ENCODE assay signal across 9 cellular contexts in genomic region chr9:127336708-127337352, GRCh38.
DNase-seq lines count a peak whose midpoint lies in the region; ATAC-seq and TF ChIP-seq lines count a peak whose summit lies in the region.
"Had no signal": no experiment of that assay in that cellular context is flagged by ENCODE, and none has a peak within 500 bp of the region (broad histone marks: within the 10 kb centered on the region; RNA-seq: fewer than 3 reads in every experiment).

No MANE protein-coding gene starts in this region.

- no peaks in the 10 kb centered on the region for H3F3A ChIP-seq in PC-3 (ENCODE audit: low read length, unreplicated experiment)

- H3K9me3 ChIP-seq in PC-3 (ENCODE audit: low read length) (no peaks in the 10 kb centered on the region), muscle layer of colon (ENCODE audit: low read length) (no peaks in the 10 kb centered on the region), OCI-LY7 (ENCODE audit: low read length) (no peaks in the 10 kb centered on the region)

- intact Hi-C loops in PC-3 (cut with micrococcal nuclease) = loop anchor here (5.0 to 10.0 kb wide), 2 partner anchors 48 to 55 kb away; no protein-coding TSS in a partner anchor
- intact Hi-C loops in activated naive CD4-positive, alpha-beta T cell treated with anti-CD3 and anti-CD28 coated beads for 36 hours (cut with micrococcal nuclease) = no loop called here
- intact Hi-C loops in OCI-LY7 (cut with micrococcal nuclease; ENCODE audit: unreplicated experiment) = no loop called here

- DNase-seq in PC-3 (peak; percentile 96), OCI-LY7 (ENCODE audit: low spot score) (no peak)
- no peak for DNase-seq in activated naive CD4-positive, alpha-beta T cell treated with anti-CD3 and anti-CD28 coated beads for 36 hours

- H3K4me1 Mint-ChIP-seq in activated naive CD4-positive, alpha-beta T cell treated with anti-CD3 and anti-CD28 coated beads for 36 hours (ENCODE audit: low read depth) = no peaks in the 10 kb centered on the region
- H3K4me1 Mint-ChIP-seq: activated naive CD4-positive, alpha-beta T cell treated with anti-CD3 and anti-CD28 coated beads, Interleukin-2, amount 50 U/mL, for 24 hours had no signal

- H3K27ac Mint-ChIP-seq in activated naive CD4-positive, alpha-beta T cell treated with anti-CD3 and anti-CD28 coated beads for 36 hours = no peak overlapping the region
- H3K27ac Mint-ChIP-seq: activated naive CD4-positive, alpha-beta T cell treated with anti-CD3 and anti-CD28 coated beads, Interleukin-2, amount 50 U/mL, for 24 hours had no signal

- H3K9me2 ChIP-seq in PC-3 (replicated peaks; ENCODE audit: low read length) (no peaks in the 10 kb centered on the region), OCI-LY7 (ENCODE audit: insufficient read depth, low read length) (no peaks in the 10 kb centered on the region)

- H3K4me2 ChIP-seq in PC-3 (ENCODE audit: low read length) (peak overlapping the region; percentile 74), OCI-LY7 (ENCODE audit: low read length) (no peak overlapping the region)

- no peak overlapping the region for H3K9ac ChIP-seq in PC-3 (ENCODE audit: low read length)
- no peak overlapping the region for H3K9ac ChIP-seq in muscle layer of colon (ENCODE audit: low read length)

- H3K4me1 ChIP-seq in ACC112 (ENCODE audit: control insufficient read depth, insufficient read depth, low read length, unreplicated experiment) (peaks cover 34% of the 10 kb centered on the region), PC-3 (ENCODE audit: insufficient read depth, low read length) (peaks cover 26% of the 10 kb centered on the region), muscle layer of colon (ENCODE audit: insufficient read depth, low read length) (peaks cover 34% of the 10 kb centered on the region), OCI-LY7 (ENCODE audit: insufficient read depth, low read length, poor library complexity, severe bottlenecking) (no peaks in the 10 kb centered on the region)

- no peak overlapping the region for H2AFZ ChIP-seq in ACC112 (ENCODE audit: low read length, unreplicated experiment)
- no peak overlapping the region for H2AFZ ChIP-seq in PC-3 (ENCODE audit: low read length)
- no peak overlapping the region for H2AFZ ChIP-seq in OCI-LY7 (ENCODE audit: low read length)

- CTCF ChIA-PET in PC-3 (lab: Charles Lee) (interaction anchor here (0.9 kb wide), 1 partner anchor 53 kb away, joined by 4 read pairs; no protein-coding TSS in a partner anchor), OCI-LY7 (lab: Charles Lee; ENCODE audit: unreplicated experiment) (no interaction called here)
- CTCF ChIA-PET in activated naive CD4-positive, alpha-beta T cell treated with anti-CD3 and anti-CD28 coated beads for 36 hours (lab: Charles Lee) = no interaction called here

- H3K4me3 Mint-ChIP-seq in activated naive CD4-positive, alpha-beta T cell treated with anti-CD3 and anti-CD28 coated beads for 36 hours = no peak overlapping the region
- H3K4me3 Mint-ChIP-seq: activated naive CD4-positive, alpha-beta T cell treated with anti-CD3 and anti-CD28 coated beads, Interleukin-2, amount 50 U/mL, for 24 hours had no signal

- H3K36me3 Mint-ChIP-seq in activated naive CD4-positive, alpha-beta T cell treated with anti-CD3 and anti-CD28 coated beads for 36 hours (ENCODE audit: low read depth) = no peaks in the 10 kb centered on the region
- H3K36me3 Mint-ChIP-seq: activated naive CD4-positive, alpha-beta T cell treated with anti-CD3 and anti-CD28 coated beads, Interleukin-2, amount 50 U/mL, for 24 hours had no signal

- ATAC-seq in PC-3 (peak; percentile 92), esophagus mucosa (peak; percentile 69), GM19397 (IDR thresholded peaks at IDR 0.05; ENCODE audit: unreplicated experiment) (no peak), GM18520 (IDR thresholded peaks at IDR 0.05; ENCODE audit: unreplicated experiment) (no peak)

- no peak for TF ChIP-seq CTCF in PC-3 (conservative IDR thresholded peaks at IDR 0.05; ENCODE audit: low read depth, low read length)
- TF ChIP-seq CTCF in OCI-LY7 (conservative IDR thresholded peaks at IDR 0.05; ENCODE audit: low read length) = no peak

- no peaks in the 10 kb centered on the region for H3K79me2 ChIP-seq in ACC112 (ENCODE audit: control insufficient read depth, insufficient read depth, low read length, unreplicated experiment)
- no peaks in the 10 kb centered on the region for H3K79me2 ChIP-seq in PC-3 (ENCODE audit: low read length)
- no peaks in the 10 kb centered on the region for H3K79me2 ChIP-seq in OCI-LY7 (ENCODE audit: insufficient read depth, low read depth, low read length)

- H3K9me3 Mint-ChIP-seq in activated naive CD4-positive, alpha-beta T cell treated with anti-CD3 and anti-CD28 coated beads for 36 hours = no peaks in the 10 kb centered on the region
- H3K9me3 Mint-ChIP-seq: activated naive CD4-positive, alpha-beta T cell treated with anti-CD3 and anti-CD28 coated beads, Interleukin-2, amount 50 U/mL, for 24 hours had no signal

- H3K27ac ChIP-seq in ACC112 (ENCODE audit: low read depth, low read length) (peak overlapping the region; percentile 72), PC-3 (ENCODE audit: low read length) (peak overlapping the region; percentile 68), muscle layer of colon (ENCODE audit: low read depth, low read length) (peak overlapping the region; percentile 38), OCI-LY7 (ENCODE audit: low read depth, low read length, poor library complexity, severe bottlenecking) (no peak overlapping the region)

- H4K20me1 ChIP-seq in PC-3 (ENCODE audit: low read length) (no peaks in the 10 kb centered on the region), OCI-LY7 (ENCODE audit: insufficient read depth, low read length) (no peaks in the 10 kb centered on the region)

- no peaks in the 10 kb centered on the region for H3K36me3 ChIP-seq in ACC112 (ENCODE audit: insufficient read depth, low read length)
- H3K36me3 ChIP-seq in PC-3 (ENCODE audit: low read depth, low read length) = no peaks in the 10 kb centered on the region
- H3K36me3 ChIP-seq in muscle layer of colon (ENCODE audit: insufficient read depth, low read length) = no peaks in the 10 kb centered on the region
- no peaks in the 10 kb centered on the region for H3K36me3 ChIP-seq in OCI-LY7 (ENCODE audit: insufficient read depth, low read length)

- H3K27me3 ChIP-seq in ACC112 (ENCODE audit: insufficient read depth, low read length) = no peaks in the 10 kb centered on the region
- no peaks in the 10 kb centered on the region for H3K27me3 ChIP-seq in PC-3 (ENCODE audit: low read length)
- H3K27me3 ChIP-seq in muscle layer of colon (ENCODE audit: control insufficient read depth in 1 of 2, insufficient read depth in 2 of 2, low read length in 2 of 2) = no peaks in the 10 kb centered on the region

- POLR2A ChIA-PET in PC-3 (lab: Charles Lee; ENCODE audit: unreplicated experiment) (no interaction called here), OCI-LY7 (lab: Charles Lee) (interaction anchor here (1.1 kb wide), 1 partner anchor 422 kb away, joined by 3 read pairs; the partner anchor contains the start of gene RALGPS1)

- peaks cover 7% of the 10 kb centered on the region for H3K27me3 Mint-ChIP-seq in activated naive CD4-positive, alpha-beta T cell treated with anti-CD3 and anti-CD28 coated beads for 36 hours (ENCODE audit: low read depth)

- BruUV-seq in PC-3 (replicated peaks; lab: Mats Ljungman, UMichigan) (no TSS peak), OCI-LY7 (replicated peaks; lab: Mats Ljungman, UMichigan) (no TSS peak)

- peak overlapping the region; percentile 41 for H3K4me3 ChIP-seq in ACC112 (ENCODE audit: low read depth, low read length)
- peak overlapping the region; percentile 32; the same call in 1 of the 2 replicates for H3K4me3 ChIP-seq in PC-3 (ENCODE audit: low read length)
- H3K4me3 ChIP-seq in muscle layer of colon (ENCODE audit: low read depth in 1 of 2, low read length in 2 of 2) = no peak overlapping the region
- H3K4me3 ChIP-seq in OCI-LY7 (ENCODE audit: low read depth, low read length, poor library complexity, severe bottlenecking) = no peak overlapping the region

Comparison
In these comparisons a context has a peak if more than half of its experiments do, and no peak if none do; other contexts are left out.
1. H3K4me3 ChIP-seq: peak in ACC112 (single experiment) and PC-3 (single experiment); none in muscle layer of colon (0 of 2) and OCI-LY7 (single experiment).
2. ATAC-seq: peak in PC-3 (single experiment) and esophagus mucosa (single experiment); none in GM19397 (single experiment) and GM18520 (single experiment).